In genomic region chr14:101616202-101616601, GRCh38 we compare ENCODE assay signal across 42 cellular contexts. TPM values are rescaled to one million over a fixed set of nuclear protein-coding genes. Genes with fewer than 3 reads are reported as not detected.
"Had no signal": no experiment of that assay in that cellular context is flagged by ENCODE, and none has a peak within 500 bp of the region (broad histone marks: within the 10 kb centered on the region; RNA-seq: fewer than 3 reads in every experiment).

No MANE protein-coding gene starts in this region.

- H3K4me3 Mint-ChIP-seq: activated naive CD4-positive, alpha-beta T cell treated with anti-CD3 and anti-CD28 coated beads for 36 hours; activated naive CD4-positive, alpha-beta T cell treated with anti-CD3 and anti-CD28 coated beads, Interleukin-2, amount 10 ng/mL, durations not matched to agents 7 days and 5 days; activated naive CD4-positive, alpha-beta T cell treated with anti-CD3 and anti-CD28 coated beads, Interleukin-2, amount 50 U/mL, for 24 hours; activated naive CD8-positive, alpha-beta T cell; activated naive CD8-positive, alpha-beta T cell treated with anti-CD3 and anti-CD28 coated beads for 36 hours; activated naive CD8-positive, alpha-beta T cell treated with anti-CD3 and anti-CD28 coated beads, Interleukin-2, amount 10 ng/mL, durations not matched to agents 7 days and 5 days; activated naive CD8-positive, alpha-beta T cell treated with anti-CD3 and anti-CD28 coated beads, Interleukin-2, amount 50 U/mL, for 24 hours; activated T-cell treated with anti-CD3 and anti-CD28 coated beads, Interleukin-2, amount 50 U/mL, for 24 hours; activated T-cell treated with anti-CD3 and anti-CD28 coated beads, Interleukin-2, amount 50 U/mL, for 4 hours; activated T-cell treated with anti-CD3 and anti-CD28 coated beads, Interleukin-2, amount 50 U/mL, for 72 hours; activated T-helper 1 cell treated with anti-CD3 and anti-CD28 coated beads, Interleukin-12 subunit alpha, Interleukin-12 subunit beta, Interleukin-2, Interleukin-4 antibody, amounts not matched to agents 30 ng/mL and 10 ng/mL and 1 ng/mL, durations not matched to agents 14 hours and 24 hours and 36 hours; activated T-helper 17 cell treated with anti-CD3 and anti-CD28 coated beads, Interleukin-2, amount 50 U/mL, for 72 hours; brain; central memory CD8-positive, alpha-beta T cell had no signal

- H3K9me3 ChIP-seq: adrenal gland, ascending aorta, body of pancreas, breast epithelium had no signal

- H3K9me3 Mint-ChIP-seq: activated naive CD4-positive, alpha-beta T cell treated with anti-CD3 and anti-CD28 coated beads for 36 hours; activated naive CD4-positive, alpha-beta T cell treated with anti-CD3 and anti-CD28 coated beads, Interleukin-2, amount 10 ng/mL, durations not matched to agents 7 days and 5 days; activated naive CD4-positive, alpha-beta T cell treated with anti-CD3 and anti-CD28 coated beads, Interleukin-2, amount 50 U/mL, for 24 hours; activated naive CD4-positive, alpha-beta T cell treated with anti-CD3 and anti-CD28 coated beads, Interleukin-2, amount 50 U/mL, for 72 hours; activated naive CD8-positive, alpha-beta T cell treated with anti-CD3 and anti-CD28 coated beads, Interleukin-2, amount 10 ng/mL, durations not matched to agents 7 days and 5 days; activated naive CD8-positive, alpha-beta T cell treated with anti-CD3 and anti-CD28 coated beads, Interleukin-2, amount 50 U/mL, for 24 hours; activated T-cell treated with anti-CD3 and anti-CD28 coated beads, Interleukin-2, amount 50 U/mL, for 24 hours; activated T-cell treated with anti-CD3 and anti-CD28 coated beads, Interleukin-2, amount 50 U/mL, for 4 hours; activated T-cell treated with anti-CD3 and anti-CD28 coated beads, Interleukin-2, amount 50 U/mL, for 72 hours; activated T-helper 1 cell treated with anti-CD3 and anti-CD28 coated beads, Interleukin-12 subunit alpha, Interleukin-12 subunit beta, Interleukin-2, Interleukin-4 antibody, amounts not matched to agents 30 ng/mL and 10 ng/mL and 1 ng/mL, durations not matched to agents 14 hours and 24 hours and 36 hours; activated T-helper 17 cell treated with anti-CD3 and anti-CD28 coated beads, Interleukin-2, amount 50 U/mL, for 72 hours; activated T-helper 2 cell treated with anti-CD3 and anti-CD28 coated beads, Interferon-gamma antibody, Interleukin-2, Interleukin-4, amounts not matched to agents 10 μg/mL and 5 μg/mL and 100 μg/mL, durations not matched to agents 14 hours and 24 hours and 36 hours; central memory CD8-positive, alpha-beta T cell had no signal

- H3K4me3 ChIP-seq: adrenal gland, ascending aorta, body of pancreas, breast epithelium, cardiac muscle cell had no signal

- FAIRE-seq: astrocyte, bronchial epithelial cell had no signal

- H3K36me3 Mint-ChIP-seq: activated naive CD4-positive, alpha-beta T cell treated with anti-CD3 and anti-CD28 coated beads, Interleukin-2, amount 10 ng/mL, durations not matched to agents 7 days and 5 days; activated naive CD4-positive, alpha-beta T cell treated with anti-CD3 and anti-CD28 coated beads, Interleukin-2, amount 50 U/mL, for 24 hours; activated naive CD4-positive, alpha-beta T cell treated with anti-CD3 and anti-CD28 coated beads, Interleukin-2, amount 50 U/mL, for 72 hours; activated naive CD8-positive, alpha-beta T cell; activated naive CD8-positive, alpha-beta T cell treated with anti-CD3 and anti-CD28 coated beads for 36 hours; activated naive CD8-positive, alpha-beta T cell treated with anti-CD3 and anti-CD28 coated beads, Interleukin-2, amount 10 ng/mL, durations not matched to agents 7 days and 5 days; brain had no signal

- ATAC-seq: activated naive CD4-positive, alpha-beta T cell treated with anti-CD3 and anti-CD28 coated beads, Interleukin-2, amount 50 U/mL, for 72 hours; activated naive CD8-positive, alpha-beta T cell treated with anti-CD3 and anti-CD28 coated beads, Interleukin-2, amount 50 U/mL, for 24 hours; activated T-cell treated with anti-CD3 and anti-CD28 coated beads, Interleukin-2, amount 50 U/mL, for 4 hours; activated T-cell treated with anti-CD3 and anti-CD28 coated beads, Interleukin-2, amount 50 U/mL, for 72 hours; activated T-helper 17 cell treated with anti-CD3 and anti-CD28 coated beads, Interleukin-2, amount 50 U/mL, for 72 hours; body of pancreas had no signal

- H3K27ac Mint-ChIP-seq: activated naive CD4-positive, alpha-beta T cell treated with anti-CD3 and anti-CD28 coated beads for 36 hours; activated naive CD4-positive, alpha-beta T cell treated with anti-CD3 and anti-CD28 coated beads, Interleukin-2, amount 10 ng/mL, durations not matched to agents 7 days and 5 days; activated naive CD4-positive, alpha-beta T cell treated with anti-CD3 and anti-CD28 coated beads, Interleukin-2, amount 50 U/mL, for 24 hours; activated naive CD4-positive, alpha-beta T cell treated with anti-CD3 and anti-CD28 coated beads, Interleukin-2, amount 50 U/mL, for 72 hours; activated naive CD8-positive, alpha-beta T cell; activated naive CD8-positive, alpha-beta T cell treated with anti-CD3 and anti-CD28 coated beads for 36 hours; activated naive CD8-positive, alpha-beta T cell treated with anti-CD3 and anti-CD28 coated beads, Interleukin-2, amount 10 ng/mL, durations not matched to agents 7 days and 5 days; activated naive CD8-positive, alpha-beta T cell treated with anti-CD3 and anti-CD28 coated beads, Interleukin-2, amount 50 U/mL, for 24 hours; activated T-cell treated with anti-CD3 and anti-CD28 coated beads, Interleukin-2, amount 50 U/mL, for 24 hours; activated T-cell treated with anti-CD3 and anti-CD28 coated beads, Interleukin-2, amount 50 U/mL, for 72 hours; activated T-helper 1 cell treated with anti-CD3 and anti-CD28 coated beads, Interleukin-12 subunit alpha, Interleukin-12 subunit beta, Interleukin-2, Interleukin-4 antibody, amounts not matched to agents 30 ng/mL and 10 ng/mL and 1 ng/mL, durations not matched to agents 14 hours and 24 hours and 36 hours; activated T-helper 17 cell treated with anti-CD3 and anti-CD28 coated beads, Interleukin-2, amount 50 U/mL, for 72 hours; activated T-helper 2 cell treated with anti-CD3 and anti-CD28 coated beads, Interferon-gamma antibody, Interleukin-2, Interleukin-4, amounts not matched to agents 10 μg/mL and 5 μg/mL and 100 μg/mL, durations not matched to agents 14 hours and 24 hours and 36 hours; brain had no signal

- H3K4me1 ChIP-seq: adrenal gland, ascending aorta, body of pancreas, breast epithelium had no signal

- H3K36me3 ChIP-seq: adrenal gland, ascending aorta, brain microvascular endothelial cell, breast epithelium, cardiac muscle cell had no signal

- H3K27ac ChIP-seq: adrenal gland, ascending aorta, body of pancreas, brain microvascular endothelial cell, breast epithelium, cardiac muscle cell had no signal

- DNase-seq: activated effector memory CD4-positive, alpha-beta T cell treated with anti-CD3 and anti-CD28 coated beads, Interleukin-2, amount 50 U/mL, for 16 hours; activated effector memory CD4-positive, alpha-beta T cell treated with Interleukin-2 at 50 U/mL for 16 hours; activated gamma-delta T cell; activated gamma-delta T cell treated with Interleukin-2 at 50 U/mL for 16 hours; activated naive CD4-positive, alpha-beta T cell; activated naive CD4-positive, alpha-beta T cell treated with anti-CD3 and anti-CD28 coated beads for 36 hours; activated naive CD4-positive, alpha-beta T cell treated with anti-CD3 and anti-CD28 coated beads, Interleukin-2, amount 10 ng/mL, durations not matched to agents 7 days and 5 days; activated naive CD4-positive, alpha-beta T cell treated with anti-CD3 and anti-CD28 coated beads, Interleukin-2, amount 50 U/mL, for 16 hours; activated naive CD4-positive, alpha-beta T cell treated with Interleukin-2 at 50 U/mL for 16 hours; activated naive CD8-positive, alpha-beta T cell treated with anti-CD3 and anti-CD28 coated beads for 36 hours; activated naive CD8-positive, alpha-beta T cell treated with anti-CD3 and anti-CD28 coated beads, Interleukin-2, amount 10 ng/mL, durations not matched to agents 7 days and 5 days; activated naive CD8-positive, alpha-beta T cell treated with anti-CD3 and anti-CD28 coated beads, Interleukin-2, amount 50 U/mL, for 24 hours; activated T-cell treated with anti-CD3 and anti-CD28 coated beads, Interleukin-2, amount 50 U/mL, for 1 hour; activated T-cell treated with anti-CD3 and anti-CD28 coated beads, Interleukin-2, amount 50 U/mL, for 24 hours; activated T-cell treated with anti-CD3 and anti-CD28 coated beads, Interleukin-2, amount 50 U/mL, for 4 hours; activated T-cell treated with anti-CD3 and anti-CD28 coated beads, Interleukin-2, amount 50 U/mL, for 48 hours; activated T-cell treated with anti-CD3 and anti-CD28 coated beads, Interleukin-2, amount 50 U/mL, for 72 hours; adrenal gland; amniotic stem cell; amygdala; anterior cingulate cortex; aorta; body of pancreas; brain microvascular endothelial cell; caudate nucleus; central memory CD4-positive, alpha-beta T cell; cerebellar nuclear complex had no signal

- H3K27me3 ChIP-seq: ascending aorta, body of pancreas, brain microvascular endothelial cell, breast epithelium had no signal

- H3K4me1 Mint-ChIP-seq: activated naive CD4-positive, alpha-beta T cell treated with anti-CD3 and anti-CD28 coated beads, Interleukin-2, amount 10 ng/mL, durations not matched to agents 7 days and 5 days; activated naive CD4-positive, alpha-beta T cell treated with anti-CD3 and anti-CD28 coated beads, Interleukin-2, amount 50 U/mL, for 24 hours; activated naive CD8-positive, alpha-beta T cell treated with anti-CD3 and anti-CD28 coated beads for 36 hours; activated naive CD8-positive, alpha-beta T cell treated with anti-CD3 and anti-CD28 coated beads, Interleukin-2, amount 50 U/mL, for 24 hours; activated T-helper 17 cell treated with anti-CD3 and anti-CD28 coated beads, Interleukin-2, amount 50 U/mL, for 72 hours; brain; central memory CD8-positive, alpha-beta T cell had no signal

RNA-seq across cellular contexts. Expression of gene DIO3, which starts 54.9 kb away (rescaled TPM):
- total RNA-seq: activated naive CD4-positive, alpha-beta T cell treated with anti-CD3 and anti-CD28 coated beads for 36 hours; activated naive CD4-positive, alpha-beta T cell treated with anti-CD3 and anti-CD28 coated beads, Interleukin-2, amount 50 U/mL, for 72 hours; activated naive CD8-positive, alpha-beta T cell treated with anti-CD3 and anti-CD28 coated beads for 36 hours; activated naive CD8-positive, alpha-beta T cell treated with anti-CD3 and anti-CD28 coated beads, Interleukin-2, amount 10 ng/mL, durations not matched to agents 7 days and 5 days; activated T-cell treated with anti-CD3 and anti-CD28 coated beads, Interleukin-2, amount 50 U/mL, for 4 hours; activated T-cell treated with anti-CD3 and anti-CD28 coated beads, Interleukin-2, amount 50 U/mL, for 72 hours; activated T-helper 1 cell treated with anti-CD3 and anti-CD28 coated beads, Interleukin-12 subunit alpha, Interleukin-12 subunit beta, Interleukin-2, Interleukin-4 antibody, amounts not matched to agents 30 ng/mL and 10 ng/mL and 1 ng/mL, durations not matched to agents 14 hours and 24 hours and 36 hours; activated T-helper 17 cell treated with anti-CD3 and anti-CD28 coated beads, Interleukin-2, amount 50 U/mL, for 72 hours; activated T-helper 2 cell treated with anti-CD3 and anti-CD28 coated beads, Interferon-gamma antibody, Interleukin-2, Interleukin-4, amounts not matched to agents 10 μg/mL and 5 μg/mL and 100 μg/mL, durations not matched to agents 14 hours and 24 hours and 36 hours; ascending aorta; bronchial epithelial cell; cardiac septum; chondrocyte had no signal
- polyA plus RNA-seq: cardiac muscle cell had no signal
